ENCODE assay signal across 26 cellular contexts in the genomic region with DNA sequence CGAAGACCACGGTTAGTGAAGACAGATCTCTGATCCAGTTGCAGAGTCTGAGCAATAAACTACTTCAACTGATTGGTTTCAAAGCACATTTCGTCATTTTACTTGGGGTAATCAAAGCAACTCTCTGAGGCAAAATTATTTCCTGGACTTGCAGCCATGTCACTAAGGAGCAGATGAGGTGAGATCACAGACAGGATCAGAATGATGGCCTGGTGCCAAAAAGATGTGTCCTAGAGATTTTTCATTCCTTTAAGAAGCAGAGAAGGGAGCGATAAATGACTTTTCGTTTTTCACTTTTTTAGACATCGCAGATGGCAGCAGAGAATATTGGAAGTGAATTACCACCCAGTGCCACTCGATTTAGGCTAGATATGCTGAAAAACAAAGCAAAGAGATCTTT.
"Had no signal": no experiment of that assay in that cellular context is flagged by ENCODE, and none has a peak within 500 bp of the region (broad histone marks: within the 10 kb centered on the region; RNA-seq: fewer than 3 reads in every experiment).

No MANE protein-coding gene starts in this region.

- H3K4me3 Mint-ChIP-seq: immature natural killer cell; mesothelial cell of epicardium; natural killer cell treated with Interleukin-12 subunit alpha and Interleukin-12 subunit beta and Interleukin-15 and Interleukin-18, amount 100 ng/mL, for 72 hours; neural progenitor cell; stimulated activated effector memory CD8-positive, alpha-beta T cell treated with anti-CD3 and anti-CD28 coated beads, Interleukin-12 subunit alpha, Interleukin-12 subunit beta, amount 100 ng/mL, for 72 hours; type B pancreatic cell had no signal

- H3K9me3 Mint-ChIP-seq: immature natural killer cell; mesothelial cell of epicardium; naive B cell; natural killer cell treated with Interleukin-12 subunit alpha and Interleukin-12 subunit beta and Interleukin-15 and Interleukin-18, amount 100 ng/mL, for 72 hours; neural progenitor cell; stimulated activated effector memory CD8-positive, alpha-beta T cell treated with anti-CD3 and anti-CD28 coated beads, Interleukin-12 subunit alpha, Interleukin-12 subunit beta, amount 100 ng/mL, for 72 hours; type B pancreatic cell had no signal

- H3K27me3 Mint-ChIP-seq: naive B cell; natural killer cell treated with Interleukin-12 subunit alpha and Interleukin-12 subunit beta and Interleukin-15 and Interleukin-18, amount 100 ng/mL, for 72 hours; type B pancreatic cell had no signal

- H3K27me3 ChIP-seq: dorsolateral prefrontal cortex, left lung, neural progenitor cell, right atrium auricular region, testis, tibial artery had no signal

- H3K27ac Mint-ChIP-seq: immature natural killer cell; mesothelial cell of epicardium; natural killer cell treated with Interleukin-12 subunit alpha and Interleukin-12 subunit beta and Interleukin-15 and Interleukin-18, amount 100 ng/mL, for 72 hours; neural progenitor cell; stimulated activated effector memory CD8-positive, alpha-beta T cell treated with anti-CD3 and anti-CD28 coated beads, Interleukin-12 subunit alpha, Interleukin-12 subunit beta, amount 100 ng/mL, for 72 hours; type B pancreatic cell had no signal

- FAIRE-seq: colon, frontal cortex had no signal

- ATAC-seq: left lung; mucosa of descending colon; natural killer cell treated with Interleukin-12 subunit alpha and Interleukin-12 subunit beta and Interleukin-15 and Interleukin-18, amount 100 ng/mL, for 72 hours; sciatic nerve; stimulated activated effector memory CD8-positive, alpha-beta T cell treated with anti-CD3 and anti-CD28 coated beads, Interleukin-12 subunit alpha, Interleukin-12 subunit beta, amount 100 ng/mL, for 72 hours; stimulated activated naive CD8-positive, alpha-beta T cell treated with anti-CD3 and anti-CD28 coated beads, Interleukin-15, Interleukin-2, amounts not matched to agents 100 U/mL and 50 U/mL, for 24 hours had no signal

- DNase-seq: dorsolateral prefrontal cortex; effector CD4-positive, alpha-beta T cell; hypothalamus; immature natural killer cell; islet precursor cell; left lung; mesenchymal stem cell; mucosa of descending colon; naive B cell; stimulated activated CD4-positive, alpha-beta T cell treated with anti-CD3 and anti-CD28 coated beads, Interleukin-2, amount 100 ng/mL, for 24 hours; stimulated activated CD4-positive, alpha-beta T cell treated with anti-CD3 and anti-CD28 coated beads, Interleukin-4, amount 100 ng/mL, for 24 hours; stimulated activated naive CD8-positive, alpha-beta T cell treated with anti-CD3 and anti-CD28 coated beads, Interleukin-15, Interleukin-2, amounts not matched to agents 100 U/mL and 50 U/mL, for 24 hours; substantia nigra; testis; tibial artery had no signal

- H3K36me3 ChIP-seq: prostate gland had no signal

- H3K4me1 Mint-ChIP-seq: immature natural killer cell; stimulated activated effector memory CD8-positive, alpha-beta T cell treated with anti-CD3 and anti-CD28 coated beads, Interleukin-12 subunit alpha, Interleukin-12 subunit beta, amount 100 ng/mL, for 72 hours had no signal

- H3K27ac ChIP-seq: dorsolateral prefrontal cortex, left lung, neural progenitor cell, prostate gland, right atrium auricular region, testis, tibial artery had no signal

- H3K4me3 ChIP-seq: dorsolateral prefrontal cortex, left lung, mucosa of descending colon, neural progenitor cell, prostate gland, right atrium auricular region, smooth muscle cell, testis, tibial artery had no signal
